ENCODE assay signal across 11 cellular contexts in the genomic region with DNA sequence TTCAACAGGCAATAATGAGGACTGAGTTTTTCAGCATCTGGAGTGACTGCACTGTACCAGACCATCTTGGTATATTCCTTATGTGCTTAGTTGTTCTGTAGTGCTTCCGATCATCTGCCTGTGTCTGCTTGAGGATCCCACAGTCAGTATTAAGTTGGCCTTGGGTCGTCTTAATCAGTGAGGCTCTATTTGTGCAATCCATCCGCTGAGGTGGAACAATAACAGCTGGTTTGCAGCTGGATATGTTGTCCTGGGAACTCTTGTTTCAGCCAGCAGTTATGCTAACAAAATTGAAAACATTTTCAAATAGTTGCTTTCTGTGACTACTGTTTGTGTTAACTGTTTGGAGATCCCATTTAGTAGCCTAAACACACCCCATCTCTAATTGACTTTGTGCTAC.
A peak's percentile ranks its signal among the peaks of the same experiment; 100 is the strongest.
DNase-seq lines count a peak whose midpoint lies in the region; ATAC-seq, FAIRE-seq and TF ChIP-seq lines count a peak whose summit lies in the region.
"Had no signal": no experiment of that assay in that cellular context is flagged by ENCODE, and none has a peak within 500 bp of the region (broad histone marks: within the 10 kb centered on the region; RNA-seq: fewer than 3 reads in every experiment).

No MANE protein-coding gene starts in this region.

- H3K27me3 ChIP-seq in GM23248 (replicated peaks; ENCODE audit: insufficient read depth): no peaks in the 10 kb centered on the region
- no peaks in the 10 kb centered on the region for H3K27me3 ChIP-seq in keratinocyte (ENCODE audit: control insufficient read depth, extremely low read depth, insufficient read depth, low read length)
- H3K27me3 ChIP-seq in skeletal muscle satellite cell (ENCODE audit: control insufficient read depth, insufficient read depth, low read length): no peaks in the 10 kb centered on the region
- H3K27me3 ChIP-seq: tibial artery had no signal

- dilution Hi-C loops in keratinocyte (cut with MboI; ENCODE audit: extremely low pct_ligation_motif_present, low sequenced_read_pairs): no loop called here

- H3K4me2 ChIP-seq in GM23248 (ENCODE audit: unreplicated experiment): peak overlapping the region; percentile 55
- no peak overlapping the region for H3K4me2 ChIP-seq in keratinocyte (ENCODE audit: control insufficient read depth, extremely low read depth, insufficient read depth, low read depth, low read length)
- peak overlapping the region; percentile 53 for H3K4me2 ChIP-seq in skeletal muscle satellite cell (ENCODE audit: low read length)

- no peak for TF ChIP-seq CTCF in choroid plexus epithelial cell (conservative IDR thresholded peaks at IDR 0.05; ENCODE audit: low read depth, low read length)
- no peak for TF ChIP-seq CTCF in keratinocyte (optimal IDR thresholded peaks at IDR 0.05 in 1 of 3, IDR thresholded peaks at IDR 0.05 in 1 of 3, conservative IDR thresholded peaks at IDR 0.05 in 1 of 3; ENCODE audit: extremely low read depth in 1 of 3, insufficient read depth in 2 of 3, low read length in 3 of 3)

- peak; percentile 36 for FAIRE-seq in keratinocyte (lab: Jason Lieb, UNC)

- no peaks in the 10 kb centered on the region for H3K9me2 ChIP-seq in GM23248 (ENCODE audit: insufficient read depth)

- peak overlapping the region; percentile 81 for H3K27ac ChIP-seq in GM23248
- H3K27ac ChIP-seq in keratinocyte (ENCODE audit: control insufficient read depth, insufficient read depth, low read length): no peak overlapping the region

- ATAC-seq in HG03039 (IDR thresholded peaks at IDR 0.05; ENCODE audit: unreplicated experiment) (no peak), HG03439 (IDR thresholded peaks at IDR 0.05; ENCODE audit: unreplicated experiment) (no peak), HG03139 (IDR thresholded peaks at IDR 0.05; ENCODE audit: unreplicated experiment) (no peak)
- ATAC-seq: CD8-positive, alpha-beta T cell had no signal

- peak overlapping the region; percentile 44; the same call in 1 of the 2 replicates for H3K4me3 ChIP-seq in GM23248
- H3K4me3 ChIP-seq in choroid plexus epithelial cell (ENCODE audit: low read depth, low read length): no peak overlapping the region
- H3K4me3 ChIP-seq in keratinocyte (ENCODE audit: control insufficient read depth in 2 of 3, extremely low read depth in 1 of 3, insufficient read depth in 2 of 3, low read depth in 1 of 3, low read length in 3 of 3): no peak overlapping the region
- H3K4me3 ChIP-seq in skeletal muscle satellite cell (ENCODE audit: low read length): no peak overlapping the region
- H3K4me3 ChIP-seq: tibial artery had no signal

- H3K36me3 ChIP-seq in GM23248 (ENCODE audit: low read depth) (no peaks in the 10 kb centered on the region; the same call in 1 of the 2 replicates), keratinocyte (ENCODE audit: control insufficient read depth in 2 of 2, extremely low read depth in 1 of 2, insufficient read depth in 2 of 2, low read length in 2 of 2) (peaks cover 3 to 4% of the 10 kb centered on the region in 2 experiments), skeletal muscle satellite cell (ENCODE audit: insufficient read depth, low read length) (peaks cover 20% of the 10 kb centered on the region)
- H3K36me3 ChIP-seq: tibial artery had no signal

- peaks cover 84% of the 10 kb centered on the region for H3F3A ChIP-seq in GM23248 (ENCODE audit: insufficient read depth)

- H3K9me3 ChIP-seq in GM23248 (ENCODE audit: low read depth): no peaks in the 10 kb centered on the region
- H3K9me3 ChIP-seq in keratinocyte (ENCODE audit: control insufficient read depth, low read depth, low read length): no peaks in the 10 kb centered on the region
- no peaks in the 10 kb centered on the region for H3K9me3 ChIP-seq in skeletal muscle satellite cell (replicated peaks; ENCODE audit: low read length)
- H3K9me3 ChIP-seq: tibial artery had no signal

- WGBS in GM23248 (ENCODE audit: low coverage in 1 of 2, low lambda C conversion rate in 2 of 2, missing lambda C conversion rate in 2 of 2), 2 experiments: 9 to 16% methylated on average over 3 of the region's 3 CpGs

- H3K4me1 ChIP-seq in GM23248 (ENCODE audit: insufficient read depth): peaks cover 89% of the 10 kb centered on the region
- peaks cover 22% of the 10 kb centered on the region for H3K4me1 ChIP-seq in keratinocyte (ENCODE audit: control insufficient read depth, extremely low read depth, insufficient read depth, low read length)
- H3K4me1 ChIP-seq in skeletal muscle satellite cell (ENCODE audit: control insufficient read depth, insufficient read depth, low read length): peaks cover 45% of the 10 kb centered on the region

- DNase-seq in GM23248: peak; percentile 74
- DNase-seq in choroid plexus epithelial cell (ENCODE audit: low read depth): peak; percentile 95
- DNase-seq in keratinocyte (ENCODE audit: low read depth, low spot score): no peak
- no peak for DNase-seq in 8988T
- DNase-seq: amygdala; CD8-positive, alpha-beta T cell; tibial artery had no signal

- in situ Hi-C loops in GM23248 (cut with MboI): no loop called here

- H2AFZ ChIP-seq in GM23248: no peak overlapping the region
- no peak overlapping the region for H2AFZ ChIP-seq in keratinocyte (ENCODE audit: control insufficient read depth, low read length)

- H3K79me2 ChIP-seq in GM23248 (ENCODE audit: insufficient read depth) (peaks cover 95% of the 10 kb centered on the region), keratinocyte (ENCODE audit: control insufficient read depth, insufficient read depth, low read length) (peaks cover 54% of the 10 kb centered on the region)

- H4K20me1 ChIP-seq in GM23248 (ENCODE audit: insufficient read depth) (peaks cover 18% of the 10 kb centered on the region), keratinocyte (ENCODE audit: control insufficient read depth, extremely low read depth, insufficient read depth, low read length) (peaks cover 14% of the 10 kb centered on the region)

- no peaks in the 10 kb centered on the region for H3K9me1 ChIP-seq in keratinocyte (ENCODE audit: control insufficient read depth, extremely low read depth, insufficient read depth, low read length)

- H3K9ac ChIP-seq in GM23248: peak overlapping the region; percentile 34
- H3K9ac ChIP-seq in keratinocyte (ENCODE audit: control insufficient read depth, extremely low read depth, insufficient read depth, low read length): no peak overlapping the region
- peak overlapping the region; percentile 23 for H3K9ac ChIP-seq in skeletal muscle satellite cell (ENCODE audit: low read depth, low read length)

Comparison
In these comparisons a context has a peak if more than half of its experiments do, and no peak if none do; other contexts are left out.
1. DNase-seq: peak in GM23248 (single experiment) and choroid plexus epithelial cell (single experiment); none in keratinocyte (single experiment) and 8988T (single experiment).